In the genomic region with DNA sequence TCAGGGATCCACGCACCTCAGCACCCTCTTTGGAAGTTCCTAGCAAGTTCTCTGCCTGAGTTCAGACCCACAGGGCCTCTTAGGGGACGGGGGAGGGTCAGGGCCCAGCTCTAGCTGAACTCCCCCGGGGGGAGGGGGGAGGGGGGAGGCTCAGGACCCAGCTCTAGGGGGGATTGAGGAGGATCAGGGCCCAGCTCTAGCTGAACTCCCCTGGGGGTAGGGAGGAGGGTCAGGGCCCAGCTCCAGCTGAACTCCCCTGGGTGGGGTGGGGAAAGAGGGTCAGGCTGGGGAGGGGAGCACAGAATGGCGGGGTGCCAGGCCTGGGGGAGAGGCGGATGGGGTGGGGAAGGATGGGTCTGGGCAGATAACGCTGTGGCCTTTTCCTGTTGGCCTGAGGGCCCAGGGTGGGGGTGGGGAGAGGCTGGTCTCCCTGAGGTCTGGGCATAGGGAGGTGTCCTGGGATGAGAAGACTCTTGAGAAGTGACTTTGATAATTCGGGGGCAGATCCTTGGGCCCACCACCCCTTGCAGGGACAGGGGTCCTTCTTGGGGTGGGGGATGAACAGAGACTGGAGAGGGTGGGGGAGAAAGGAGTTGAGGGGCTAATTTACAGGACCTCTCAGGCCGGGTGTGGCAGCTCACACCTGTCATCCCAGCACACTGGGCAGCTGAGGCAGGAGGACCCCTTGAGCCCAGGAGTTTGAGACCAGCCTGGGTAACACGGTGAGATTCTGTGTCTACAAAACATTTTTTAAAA, we compare ENCODE assay signal across 1 cellular context.
TF ChIP-seq lines count a peak whose summit lies in the region.

No MANE protein-coding gene starts in this region.

TF ChIP-seq in K562, 482 proteins besides CTCF, POLR2A, EP300 and RAD21 (continued from another document):
- TF ChIP-seq, protein P1, sequence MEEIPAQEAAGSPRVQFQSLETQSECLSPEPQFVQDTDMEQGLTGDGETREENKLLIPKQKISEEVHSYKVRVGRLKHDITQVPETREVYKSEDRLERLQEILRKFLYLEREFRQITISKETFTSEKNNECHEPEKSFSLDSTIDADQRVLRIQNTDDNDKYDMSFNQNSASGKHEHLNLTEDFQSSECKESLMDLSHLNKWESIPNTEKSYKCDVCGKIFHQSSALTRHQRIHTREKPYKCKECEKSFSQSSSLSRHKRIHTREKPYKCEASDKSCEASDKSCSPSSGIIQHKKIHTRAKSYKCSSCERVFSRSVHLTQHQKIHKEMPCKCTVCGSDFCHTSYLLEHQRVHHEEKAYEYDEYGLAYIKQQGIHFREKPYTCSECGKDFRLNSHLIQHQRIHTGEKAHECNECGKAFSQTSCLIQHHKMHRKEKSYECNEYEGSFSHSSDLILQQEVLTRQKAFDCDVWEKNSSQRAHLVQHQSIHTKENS (CRISPR knock-in tag; IDR thresholded peaks at IDR 0.05) = no peak
- no peak for TF ChIP-seq ILF3 (IDR thresholded peaks at IDR 0.05; ENCODE audit: borderline replicate concordance)
- no peak for TF ChIP-seq ZBTB1 (CRISPR knock-in tag; IDR thresholded peaks at IDR 0.05; ENCODE audit: borderline replicate concordance, low read depth)
- TF ChIP-seq DDX20 (tag; IDR thresholded peaks at IDR 0.05; ENCODE audit: low read depth) = no peak
- TF ChIP-seq TRIM24 (IDR thresholded peaks at IDR 0.05) = peak; percentile 13 to 61; a peak in 3 of 4 replicates
- no peak for TF ChIP-seq THRAP3 (IDR thresholded peaks at IDR 0.05; ENCODE audit: borderline replicate concordance)
- no peak for TF ChIP-seq TARDBP (IDR thresholded peaks at IDR 0.05)
TF ChIP-seq in K562: peak in this region for 81.
